1 cellular context compared by ENCODE assay signal in genomic region chr3:49358217-49358883, GRCh38.
TF ChIP-seq lines count a peak whose summit lies in the region.

GPX1 (minus strand) TSS chr3:49358353; CDS start chr3:49358278, 75 bp downstream.

TF ChIP-seq in HepG2, 621 proteins besides CTCF, POLR2A, EP300 and RAD21 (continued from another document and continues in another):
- TF ChIP-seq HBP1 (CRISPR knock-in tag; IDR thresholded peaks at IDR 0.05; ENCODE audit: low read depth), result no peak
- peak; percentile 87; the same call in 1 of the 2 replicates for TF ChIP-seq RNF2 (conservative IDR thresholded peaks at IDR 0.05; ENCODE audit: low read depth)
- peak; percentile 14; the same call in 1 of the 2 replicates for TF ChIP-seq MEF2D (CRISPR knock-in tag; IDR thresholded peaks at IDR 0.05)
- peak; percentile 94 for TF ChIP-seq IKZF5 (CRISPR knock-in tag; IDR thresholded peaks at IDR 0.05)
- TF ChIP-seq ZNF205 (CRISPR knock-in tag; IDR thresholded peaks at IDR 0.05), result peak; percentile 74
- TF ChIP-seq FOXK1 (CRISPR knock-in tag; IDR thresholded peaks at IDR 0.05; ENCODE audit: borderline replicate concordance, low read depth), result peak; percentile 43; the same call in 1 of the 2 replicates
- TF ChIP-seq ZNF703 (CRISPR knock-in tag; IDR thresholded peaks at IDR 0.05; ENCODE audit: borderline replicate concordance), result peak; percentile 72; the same call in 1 of the 2 replicates
- no peak for TF ChIP-seq NFRKB (IDR thresholded peaks at IDR 0.05)
- peak; percentile 70; the same call in 1 of the 2 replicates for TF ChIP-seq ZNF354B (CRISPR knock-in tag; IDR thresholded peaks at IDR 0.05)
- TF ChIP-seq ZSCAN31 (CRISPR knock-in tag; IDR thresholded peaks at IDR 0.05; ENCODE audit: low read depth), result peak; percentile 88
- no peak for TF ChIP-seq TBP (CRISPR knock-in tag; IDR thresholded peaks at IDR 0.05)
- TF ChIP-seq ZNF629 (CRISPR knock-in tag; conservative IDR thresholded peaks at IDR 0.05), result no peak
- no peak for TF ChIP-seq CENPX (CRISPR knock-in tag; IDR thresholded peaks at IDR 0.05)
- no peak for TF ChIP-seq DNMT1 (CRISPR knock-in tag; IDR thresholded peaks at IDR 0.05)
- peak; percentile 29 for TF ChIP-seq ZNF782 (CRISPR knock-in tag; IDR thresholded peaks at IDR 0.05; ENCODE audit: borderline replicate concordance)
- TF ChIP-seq TRAFD1 (CRISPR knock-in tag; IDR thresholded peaks at IDR 0.05; ENCODE audit: borderline replicate concordance), result 0 out of 2 replicates have a peak, but pooled peaks have one; percentile 30
- peak; percentile 99 for TF ChIP-seq ZNF747 (CRISPR knock-in tag; IDR thresholded peaks at IDR 0.05; ENCODE audit: borderline replicate concordance)
- TF ChIP-seq PHF5A (CRISPR knock-in tag; IDR thresholded peaks at IDR 0.05; ENCODE audit: low read depth, unreplicated experiment), result peak; percentile 65
- TF ChIP-seq SRF (IDR thresholded peaks at IDR 0.05; ENCODE audit: low read depth, low read length), result no peak
- TF ChIP-seq KDM4B (CRISPR knock-in tag; IDR thresholded peaks at IDR 0.05), result peak; percentile 75; the same call in 1 of the 2 replicates
- peak; percentile 77; the same call in 1 of the 2 replicates for TF ChIP-seq ZBTB7A (CRISPR knock-in tag; IDR thresholded peaks at IDR 0.05)
- TF ChIP-seq SRSF1 (optimal IDR thresholded peaks at IDR 0.05; ENCODE audit: low read depth, low read length), result peak; percentile 53
- TF ChIP-seq LCORL (IDR thresholded peaks at IDR 0.05), result no peak
- peak; percentile 74; the same call in 1 of the 2 replicates for TF ChIP-seq LCORL (CRISPR knock-in tag; IDR thresholded peaks at IDR 0.05)
- TF ChIP-seq GATAD2A (CRISPR knock-in tag; IDR thresholded peaks at IDR 0.05), result peak; percentile 69; the same call in 1 of the 2 replicates
- 0 out of 2 replicates have a peak, but pooled peaks have one; percentile 60 for TF ChIP-seq SSRP1 (CRISPR knock-in tag; IDR thresholded peaks at IDR 0.05)
- TF ChIP-seq TFE3 (CRISPR knock-in tag; IDR thresholded peaks at IDR 0.05), result peak; percentile 83
- TF ChIP-seq CAMTA2 (CRISPR knock-in tag; IDR thresholded peaks at IDR 0.05; ENCODE audit: borderline replicate concordance), result no peak; the same call in 1 of the 2 replicates
- peak; percentile 91 for TF ChIP-seq TFDP1 (CRISPR knock-in tag; IDR thresholded peaks at IDR 0.05; ENCODE audit: borderline replicate concordance)
- TF ChIP-seq ATF5 (CRISPR knock-in tag; IDR thresholded peaks at IDR 0.05; ENCODE audit: low read depth), result no peak
- TF ChIP-seq CREB1 (IDR thresholded peaks at IDR 0.05), result no peak
- TF ChIP-seq CREB1 (CRISPR knock-in tag; IDR thresholded peaks at IDR 0.05), result peak; percentile 51; the same call in 1 of the 2 replicates
- no peak for TF ChIP-seq ZNF567 (CRISPR knock-in tag; IDR thresholded peaks at IDR 0.05; ENCODE audit: borderline replicate concordance)
- TF ChIP-seq ZNF569 (CRISPR knock-in tag; IDR thresholded peaks at IDR 0.05; ENCODE audit: borderline replicate concordance), result peak; percentile 82; the same call in 1 of the 2 replicates
- peak; percentile 91 for TF ChIP-seq SMAD3 (CRISPR knock-in tag; IDR thresholded peaks at IDR 0.05)
- TF ChIP-seq ZNF432 (CRISPR knock-in tag; IDR thresholded peaks at IDR 0.05; ENCODE audit: borderline replicate concordance), result no peak
- 0 out of 2 replicates have a peak, but pooled peaks have one; percentile 26 for TF ChIP-seq ELK4 (CRISPR knock-in tag; IDR thresholded peaks at IDR 0.05; ENCODE audit: borderline replicate concordance)
- TF ChIP-seq KIAA2018 (CRISPR knock-in tag; IDR thresholded peaks at IDR 0.05; ENCODE audit: borderline replicate concordance), result peak; percentile 90; the same call in 1 of the 2 replicates
- TF ChIP-seq ZNF224 (CRISPR knock-in tag; IDR thresholded peaks at IDR 0.05), result peak; percentile 71
- TF ChIP-seq ATRX (CRISPR knock-in tag; IDR thresholded peaks at IDR 0.05; ENCODE audit: borderline replicate concordance), result no peak
- peak; percentile 98 for TF ChIP-seq DMAP1 (CRISPR knock-in tag; IDR thresholded peaks at IDR 0.05)
- TF ChIP-seq MTERF4 (CRISPR knock-in tag; IDR thresholded peaks at IDR 0.05), result 0 out of 2 replicates have a peak, but pooled peaks have one; percentile 50
- no peak for TF ChIP-seq GLMP (CRISPR knock-in tag; IDR thresholded peaks at IDR 0.05; ENCODE audit: borderline replicate concordance)
- no peak for TF ChIP-seq ESRRA (CRISPR knock-in tag; IDR thresholded peaks at IDR 0.05; ENCODE audit: low read depth)
- peak; percentile 95 for TF ChIP-seq ZNF772 (CRISPR knock-in tag; IDR thresholded peaks at IDR 0.05)
